ENCODE assay signal across 8 cellular contexts in genomic region chr2:181656450-181657261, GRCh38. TPM values are rescaled to one million over a fixed set of nuclear protein-coding genes. Genes with fewer than 3 reads are reported as not detected.
DNase-seq lines count a peak whose midpoint lies in the region; ATAC-seq, FAIRE-seq and TF ChIP-seq lines count a peak whose summit lies in the region.

Gene CERKL, minus strand, starts transcription at chr2:181657105. Its CDS starts 99 bp downstream, at chr2:181657006.

- H3K27ac Mint-ChIP-seq in astrocyte (ENCODE audit: unreplicated experiment): no peak within 1 kb of the TSS

- no peaks in the 10 kb centered on the region for H3K79me2 ChIP-seq in astrocyte (ENCODE audit: insufficient read depth, low read length)

- H3K4me3 Mint-ChIP-seq in astrocyte (ENCODE audit: unreplicated experiment): peak within 1 kb of the TSS; percentile 82

- H3K27ac ChIP-seq in astrocyte (ENCODE audit: low read depth, low read length): no peak within 1 kb of the TSS

- H3K27me3 ChIP-seq in astrocyte (ENCODE audit: insufficient read depth, low read length) (peaks cover 20% of the 10 kb centered on the region), iPS-15b (ENCODE audit: control insufficient read depth, insufficient read depth, low read length) (peaks cover 86% of the 10 kb centered on the region), skeletal muscle satellite cell (ENCODE audit: control insufficient read depth, insufficient read depth, low read length) (peaks cover 23% of the 10 kb centered on the region)

- H3K4me2 ChIP-seq in astrocyte (ENCODE audit: low read length): peak within 1 kb of the TSS; percentile 92
- peak within 1 kb of the TSS; percentile 95 for H3K4me2 ChIP-seq in skeletal muscle satellite cell (ENCODE audit: low read length)

- DNase-seq in AG10803 (ENCODE audit: low read depth): peak; percentile 6
- peak; percentile 11 for DNase-seq in NCI-H526 treated with DMSO at 0.1 percent for 48 hours (lab: John Stamatoyannopoulos, UW)
- peak; percentile 14 for DNase-seq in astrocyte (ENCODE audit: low read depth)
- no peak for DNase-seq in NCI-H1105 (lab: John Stamatoyannopoulos, UW)

- H3K9me3 Mint-ChIP-seq in astrocyte (ENCODE audit: unreplicated experiment): no peaks in the 10 kb centered on the region

- no peaks in the 10 kb centered on the region for H3K9me3 ChIP-seq in astrocyte (ENCODE audit: insufficient read depth, low read depth, low read length)
- H3K9me3 ChIP-seq in iPS-15b (ENCODE audit: control insufficient read depth, insufficient read depth, low read length): no peaks in the 10 kb centered on the region
- H3K9me3 ChIP-seq in skeletal muscle satellite cell (replicated peaks; ENCODE audit: low read length): no peaks in the 10 kb centered on the region

- peak; percentile 90 for ATAC-seq in GM18511 (IDR thresholded peaks at IDR 0.05; ENCODE audit: unreplicated experiment)
- ATAC-seq in HG02840 (IDR thresholded peaks at IDR 0.05; ENCODE audit: low FRiP score, unreplicated experiment): peak; percentile 83

- TF ChIP-seq CTCF in AG10803 (conservative IDR thresholded peaks at IDR 0.05; ENCODE audit: low read length) (no peak), astrocyte (IDR thresholded peaks at IDR 0.05; ENCODE audit: insufficient read depth, low read depth, low read length) (no peak)

- no peaks in the 10 kb centered on the region for H3K36me3 Mint-ChIP-seq in astrocyte (ENCODE audit: low read depth, unreplicated experiment)

- peak within 1 kb of the TSS; percentile 88 for H2AFZ ChIP-seq in astrocyte (ENCODE audit: low read depth, low read length)

- H3K4me3 ChIP-seq in AG10803 (ENCODE audit: low read length) (peak within 1 kb of the TSS; percentile 52), astrocyte (ENCODE audit: insufficient read depth, low read depth, low read length) (peak within 1 kb of the TSS; percentile 63), iPS-15b (ENCODE audit: low read depth, low read length) (peak within 1 kb of the TSS; percentile 57), skeletal muscle satellite cell (ENCODE audit: low read length) (peak within 1 kb of the TSS; percentile 77)

- H3K27me3 Mint-ChIP-seq in astrocyte (ENCODE audit: low read depth, unreplicated experiment): peaks cover 79% of the 10 kb centered on the region

- H3K36me3 ChIP-seq in astrocyte (ENCODE audit: insufficient read depth, low read length) (no peaks in the 10 kb centered on the region), iPS-15b (ENCODE audit: control insufficient read depth, insufficient read depth, low read length) (no peaks in the 10 kb centered on the region), skeletal muscle satellite cell (ENCODE audit: insufficient read depth, low read length) (no peaks in the 10 kb centered on the region)

- no peak for FAIRE-seq in astrocyte (lab: Jason Lieb, UNC)

- H3K4me1 ChIP-seq in astrocyte (ENCODE audit: insufficient read depth, low read length) (peaks cover 5% of the 10 kb centered on the region), iPS-15b (ENCODE audit: control insufficient read depth, insufficient read depth, low read length) (no peaks in the 10 kb centered on the region), skeletal muscle satellite cell (ENCODE audit: control insufficient read depth, insufficient read depth, low read length) (peaks cover 7% of the 10 kb centered on the region)

- no peaks in the 10 kb centered on the region for H3K4me1 Mint-ChIP-seq in astrocyte (ENCODE audit: low read depth, unreplicated experiment)

- H4K20me1 ChIP-seq in astrocyte (ENCODE audit: insufficient read depth, low read length): no peaks in the 10 kb centered on the region

- H3K9ac ChIP-seq in astrocyte (ENCODE audit: low read length): peak within 1 kb of the TSS; percentile 51
- H3K9ac ChIP-seq in iPS-15b (ENCODE audit: low read depth, low read length): no peak within 1 kb of the TSS
- peak within 1 kb of the TSS; percentile 53 for H3K9ac ChIP-seq in skeletal muscle satellite cell (ENCODE audit: low read depth, low read length)

RNA-seq across cellular contexts. Expression of gene CERKL, which starts in this region (rescaled TPM):
- 0.16 TPM in 1 of 2 replicates, not detected in the other for total RNA-seq in astrocyte
- total RNA-seq in skeletal muscle satellite cell (2012; rRNA removed): not detected in 2 replicates

Comparison
In these comparisons a context has a peak if more than half of its experiments do, and no peak if none do; other contexts are left out.
1. Peak in DNase-seq, H3K4me3 ChIP-seq, H3K9ac ChIP-seq and H3K4me2 ChIP-seq in astrocyte; RNA of the gene not detected or under 1 TPM.